In the genomic region with DNA sequence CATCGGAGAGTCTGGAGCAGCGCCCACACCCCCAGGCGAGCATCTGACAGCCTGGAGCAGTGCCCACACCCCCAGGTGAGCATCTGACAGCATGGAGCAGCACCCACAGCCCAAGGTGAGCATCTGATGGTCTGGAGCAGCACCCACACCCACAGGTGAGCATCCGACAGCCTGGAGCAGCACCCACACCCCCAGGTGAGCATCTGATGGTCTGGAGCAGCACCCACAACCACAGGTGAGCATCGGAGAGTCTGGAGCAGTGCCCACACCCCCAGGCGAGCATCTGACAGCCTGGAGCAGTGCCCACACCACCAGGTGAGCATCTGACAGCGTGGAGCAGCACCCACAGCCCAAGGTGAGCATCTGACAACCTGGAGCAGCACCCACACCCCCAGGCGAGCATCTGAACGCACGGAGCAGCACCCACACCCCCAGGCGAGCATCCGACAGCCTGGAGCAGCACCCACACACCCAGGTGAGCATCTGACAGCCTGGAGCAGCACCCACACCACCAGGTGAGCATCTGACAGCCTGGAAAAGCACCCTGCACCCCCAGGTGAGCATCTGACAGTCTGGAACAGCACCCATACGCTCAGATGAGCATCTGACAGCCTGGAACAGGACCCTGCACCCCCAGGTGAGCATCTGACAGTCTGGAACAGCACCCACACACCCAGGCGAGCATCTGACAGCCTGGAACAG, we compare ENCODE assay signal across 8 cellular contexts. TPM values are rescaled to one million over a fixed set of nuclear protein-coding genes. Genes with fewer than 3 reads are reported as not detected.
A peak's percentile ranks its signal among the peaks of the same experiment; 100 is the strongest.
DNase-seq lines count a peak whose midpoint lies in the region; ATAC-seq and TF ChIP-seq lines count a peak whose summit lies in the region.
"Not testable (repeated sequence)": the region's sequence is repeated elsewhere in the genome, so short reads cannot be mapped to it uniquely, and the experiment has no call there.

No MANE protein-coding gene starts in this region.

- not testable (repeated sequence) for H2BK120ac ChIP-seq in trophoblast cell (ENCODE audit: insufficient read depth, low read length, poor library complexity)

- not testable (repeated sequence) for H2BK5ac ChIP-seq in trophoblast cell (ENCODE audit: low read depth, low read length, poor library complexity)

- peak in 4 of 7 experiments; percentile 25 to 69 (median 42) for DNase-seq in CD8-positive, alpha-beta T cell
- peak; percentile 60 for DNase-seq in activated CD4-positive, CD25-positive, alpha-beta regulatory T cell treated with anti-CD3 and anti-CD28 coated beads, Interleukin-2, amount 50 U/mL, for 72 hours
- peak; percentile 20 for DNase-seq in activated T-helper 9 cell treated with anti-CD3 and anti-CD28 coated beads, Interleukin-2, amount 50 U/mL, for 16 hours (ENCODE audit: low read depth)
- DNase-seq in dermis blood vessel endothelial cell (peak; percentile 24), cardiac septum (ENCODE audit: low spot score) (peak; percentile 90), right lobe of liver (peak; percentile 61 to 89 (median 80)), stomach (peak; percentile 57)
- DNase-seq in trophoblast cell: not testable (repeated sequence)

- not testable (repeated sequence) for TF ChIP-seq EP300 in stomach (IDR thresholded peaks at IDR 0.05)

- POLR2A ChIA-PET in CD8-positive, alpha-beta T cell (lab: Charles Lee): not testable (repeated sequence)

- H3K4me1 ChIP-seq in CD8-positive, alpha-beta T cell (ENCODE audit: insufficient read depth, low read length); right lobe of liver; trophoblast cell (ENCODE audit: control insufficient read depth in 1 of 2, insufficient read depth in 2 of 2, low read length in 2 of 2); stomach: not testable (repeated sequence)

- 23% methylated on average over 14 of the region's 14 CpGs for WGBS in right lobe of liver (ENCODE audit: insufficient coverage, low coverage, low lambda C conversion rate, missing lambda C conversion rate)
- no CpG with 5 or more reads among the region's 14 CpGs for WGBS in trophoblast cell (ENCODE audit: extremely low coverage, insufficient coverage, insufficient read length)
- 34 to 40% (median 36%) methylated on average over 14 of the region's 14 CpGs for WGBS in stomach, 5 donors

- ATAC-seq in CD8-positive, alpha-beta T cell; right lobe of liver: not testable (repeated sequence)

- not testable (repeated sequence) for H3K9me3 ChIP-seq in CD8-positive, alpha-beta T cell (ENCODE audit: low read length); right lobe of liver
- H3K9me3 ChIP-seq in trophoblast cell (ENCODE audit: insufficient read depth, low read depth, low read length) (peaks cover 69% of the 10 kb centered on the region), stomach (peaks cover 0 to 13% (median 2%) of the 10 kb centered on the region in 4 donors)

- TF ChIP-seq CTCF in CD8-positive, alpha-beta T cell (IDR thresholded peaks at IDR 0.05); right lobe of liver (IDR thresholded peaks at IDR 0.05); stomach (IDR thresholded peaks at IDR 0.05): not testable (repeated sequence)

- not testable (repeated sequence) for H3K4ac ChIP-seq in trophoblast cell (ENCODE audit: low read depth, low read length)

- H3K23ac ChIP-seq in trophoblast cell (ENCODE audit: low read length): not testable (repeated sequence)

- H3K4me1 Mint-ChIP-seq in CD8-positive, alpha-beta T cell (ENCODE audit: low read depth): not testable (repeated sequence)

- H3K27me3 Mint-ChIP-seq in CD8-positive, alpha-beta T cell (ENCODE audit: low read depth): peaks cover 44% of the 10 kb centered on the region

- not testable (repeated sequence) for H3K36me3 ChIP-seq in CD8-positive, alpha-beta T cell (ENCODE audit: insufficient read depth, low read length); right lobe of liver; trophoblast cell (ENCODE audit: control insufficient read depth in 1 of 2, insufficient read depth in 2 of 2, low read length in 2 of 2); stomach

- H3K79me2 ChIP-seq in trophoblast cell (ENCODE audit: control insufficient read depth, insufficient read depth, low read length, poor library complexity): not testable (repeated sequence)

- not testable (repeated sequence) for H3K27ac Mint-ChIP-seq in CD8-positive, alpha-beta T cell

- H3K4me3 ChIP-seq in CD8-positive, alpha-beta T cell (ENCODE audit: low read depth, low read length); right lobe of liver; stomach: not testable (repeated sequence)
- peak overlapping the region; percentile 13 for H3K4me3 ChIP-seq in trophoblast cell (ENCODE audit: low read depth, low read length)

- not testable (repeated sequence) for H2BK12ac ChIP-seq in trophoblast cell (ENCODE audit: low read length)

- not testable (repeated sequence) for H3K14ac ChIP-seq in trophoblast cell (ENCODE audit: low read length)

- intact Hi-C loops in CD8-positive, alpha-beta T cell (cut with DNase I, micrococcal nuclease); cardiac septum (cut with DNase I); right lobe of liver (cut with DNase I); stomach (cut with DNase I; ENCODE audit: low total_unique reads): not testable (repeated sequence)

- not testable (repeated sequence) for H3K36me3 Mint-ChIP-seq in CD8-positive, alpha-beta T cell

- not testable (repeated sequence) for H4K91ac ChIP-seq in trophoblast cell (ENCODE audit: low read depth, low read length)

- H3K27me3 ChIP-seq in CD8-positive, alpha-beta T cell (ENCODE audit: insufficient read depth, low read length): peaks cover 29% of the 10 kb centered on the region
- H3K27me3 ChIP-seq in right lobe of liver; trophoblast cell (ENCODE audit: insufficient read depth, low read length): not testable (repeated sequence)
- H3K27me3 ChIP-seq in stomach: peaks cover 25 to 56% (median 49%) of the 10 kb centered on the region in 3 donors

- H4K12ac ChIP-seq in trophoblast cell (ENCODE audit: low read depth, low read length): not testable (repeated sequence)

- H3K9ac ChIP-seq in trophoblast cell (ENCODE audit: low read length): not testable (repeated sequence)

- not testable (repeated sequence) for H3K79me1 ChIP-seq in trophoblast cell (ENCODE audit: low read length)

- not testable (repeated sequence) for H3K18ac ChIP-seq in trophoblast cell (ENCODE audit: low read length)

- H2AK5ac ChIP-seq in trophoblast cell (ENCODE audit: low read length): not testable (repeated sequence)

- not testable (repeated sequence) for H3K27ac ChIP-seq in CD8-positive, alpha-beta T cell (ENCODE audit: low read depth, low read length); right lobe of liver; trophoblast cell (ENCODE audit: low read depth, low read length); stomach

- CTCF ChIA-PET in CD8-positive, alpha-beta T cell (lab: Charles Lee): not testable (repeated sequence)

- H2AFZ ChIP-seq in trophoblast cell (ENCODE audit: insufficient read depth, low read length, poor library complexity): not testable (repeated sequence)

- H4K8ac ChIP-seq in trophoblast cell (ENCODE audit: low read depth, low read length): not testable (repeated sequence)

- H3K9me3 Mint-ChIP-seq in CD8-positive, alpha-beta T cell: not testable (repeated sequence)

- H3K4me2 ChIP-seq in trophoblast cell (ENCODE audit: low read length): not testable (repeated sequence)

- TF ChIP-seq POLR2A in right lobe of liver (IDR thresholded peaks at IDR 0.05); stomach (IDR thresholded peaks at IDR 0.05): not testable (repeated sequence)

- H3K4me3 Mint-ChIP-seq in CD8-positive, alpha-beta T cell: not testable (repeated sequence)

RNA-seq across cellular contexts. Expression of gene MMEL1, which starts 21.1 kb away (rescaled TPM):
- 1 to 10 TPM; 1.4 TPM for total RNA-seq in CD8-positive, alpha-beta T cell
- total RNA-seq in dermis blood vessel endothelial cell (2.0 and 5.4 TPM in 2 replicates), cardiac septum (not detected), right lobe of liver (1 to 10 TPM in 2 of 6 experiments, not detected in 4; 1.2 to 2.0 TPM), stomach (100 to 1,000 TPM in 1 of 5 donors, 10 to 100 TPM in 1, 1 to 10 TPM in 3; 1.3 to 190 (median 4.5) TPM)
- 0.65 and 0.66 TPM in 2 replicates for polyA plus RNA-seq in trophoblast cell (2013)
- polyA plus RNA-seq in stomach: 10 to 100 TPM; 20.5 to 27.3 (median 26.7) TPM
